Comparison of ENCODE assay signal across 25 cellular contexts in the genomic region with DNA sequence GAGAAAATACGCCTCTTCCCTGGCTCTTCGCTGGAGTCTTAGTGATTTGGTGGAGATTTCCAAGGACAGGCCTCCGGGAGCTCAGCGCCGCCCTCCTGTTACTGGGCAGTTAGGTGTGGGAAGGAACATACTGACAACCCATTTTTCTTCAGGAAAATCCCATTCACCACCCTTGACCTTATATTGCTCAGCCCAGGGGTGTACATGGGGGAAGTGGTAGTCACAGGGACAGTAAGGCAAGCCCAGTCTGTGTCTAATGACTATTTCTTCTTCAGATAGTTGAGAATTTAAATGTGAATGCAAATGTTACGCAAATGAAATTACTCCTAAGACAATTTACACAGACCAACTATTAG.
"Had no signal": no experiment of that assay in that cellular context is flagged by ENCODE, and none has a peak within 500 bp of the region (broad histone marks: within the 10 kb centered on the region; RNA-seq: fewer than 3 reads in every experiment).

No MANE protein-coding gene starts in this region.

- FAIRE-seq: endometrium had no signal

- H3K27me3 ChIP-seq: colonic mucosa, esophagus squamous epithelium, gastrocnemius medialis, left lung had no signal

- H3K9me3 Mint-ChIP-seq: effector memory CD8-positive, alpha-beta T cell; endodermal cell; mesothelial cell of epicardium had no signal

- H3K27ac ChIP-seq: colonic mucosa, epithelial cell of prostate, esophagus squamous epithelium, gastrocnemius medialis, heart left ventricle, left lung, lower lobe of right lung had no signal

- H3K27ac Mint-ChIP-seq: dendritic cell treated with granulocyte-macrophage colony-stimulating factor and Interleukin-4, amounts not matched to agents 40 ng/mL and 50 ng/mL, for 4 days; effector memory CD8-positive, alpha-beta T cell; endodermal cell; immature natural killer cell; mesothelial cell of epicardium had no signal

- H3K4me3 ChIP-seq: colonic mucosa, esophagus squamous epithelium, gastrocnemius medialis, heart left ventricle, left lung, lower lobe of right lung, mucosa of descending colon had no signal

- H3K36me3 Mint-ChIP-seq: immature natural killer cell, mesothelial cell of epicardium had no signal

- H3K4me1 ChIP-seq: colonic mucosa, heart left ventricle, left lung, lower lobe of right lung had no signal

- H3K9me3 ChIP-seq: colonic mucosa, esophagus squamous epithelium, gastrocnemius medialis, heart left ventricle, lower lobe of right lung, mucosa of descending colon had no signal

- DNase-seq: colonic mucosa; cortex of kidney; effector CD8-positive, alpha-beta T cell; effector memory CD8-positive, alpha-beta T cell; endodermal cell; erythroblast; esophagus squamous epithelium; foreskin fibroblast; foreskin melanocyte; gastrocnemius medialis; heart left ventricle; hippocampal formation; immature natural killer cell; islet precursor cell; left cardiac atrium; left lung; left ventricle myocardium superior; lower lobe of right lung; mesenchymal stem cell; mucosa of descending colon had no signal

- H3K27me3 Mint-ChIP-seq: dendritic cell treated with granulocyte-macrophage colony-stimulating factor and Interleukin-4, amounts not matched to agents 40 ng/mL and 50 ng/mL, for 4 days had no signal

- ATAC-seq: effector memory CD8-positive, alpha-beta T cell; esophagus mucosa; gastrocnemius medialis; heart left ventricle; left cardiac atrium; left lung; left ventricle myocardium superior; mucosa of descending colon had no signal

- H3K36me3 ChIP-seq: colonic mucosa, esophagus squamous epithelium, gastrocnemius medialis, heart left ventricle, left lung, lower lobe of right lung had no signal

- H3K4me3 Mint-ChIP-seq: dendritic cell treated with granulocyte-macrophage colony-stimulating factor and Interleukin-4, amounts not matched to agents 40 ng/mL and 50 ng/mL, for 4 days; effector memory CD8-positive, alpha-beta T cell; endodermal cell; immature natural killer cell; mesothelial cell of epicardium had no signal
